ENCODE assay signal across 8 cellular contexts in the genomic region with DNA sequence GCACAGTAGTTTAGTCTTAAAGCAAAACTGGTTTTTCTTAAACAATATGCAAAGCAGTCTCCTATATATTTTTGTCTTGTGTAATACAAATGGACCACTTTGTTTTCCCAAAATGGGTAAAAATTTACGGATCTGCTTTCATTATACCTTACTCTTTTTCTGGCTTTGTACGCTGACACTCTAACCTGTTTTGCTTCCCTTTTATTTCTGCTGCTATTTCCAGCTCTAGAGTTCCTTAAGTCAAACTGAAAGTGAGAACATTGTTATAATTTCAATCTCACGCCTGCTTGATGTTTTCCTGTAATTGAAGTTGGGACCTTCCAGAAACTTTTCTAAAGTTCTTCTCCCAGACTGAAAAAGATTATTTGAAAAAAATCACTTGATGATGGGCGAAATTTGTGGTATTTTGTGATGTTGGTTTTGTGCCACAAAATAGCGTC. TPM values are rescaled to one million over a fixed set of nuclear protein-coding genes. Genes with fewer than 3 reads are reported as not detected.
DNase-seq lines count a peak whose midpoint lies in the region; ATAC-seq and TF ChIP-seq lines count a peak whose summit lies in the region.

No MANE protein-coding gene starts in this region.

- H3K27ac ChIP-seq in BLaER1 (peak overlapping the region; percentile 98), RWPE2 (ENCODE audit: poor library complexity, severe bottlenecking) (peak overlapping the region; percentile 86)

- TF ChIP-seq CTCF in RWPE2 (IDR thresholded peaks at IDR 0.05; ENCODE audit: poor library complexity, severe bottlenecking) (no peak), fibroblast of villous mesenchyme (IDR thresholded peaks at IDR 0.05; ENCODE audit: insufficient read depth, low read depth, low read length) (no peak)

- H3K4me2 ChIP-seq in BLaER1 (peak overlapping the region; percentile 76), skeletal muscle satellite cell (ENCODE audit: low read length) (peak overlapping the region; percentile 82)

- ATAC-seq in GM21717 (IDR thresholded peaks at IDR 0.05; ENCODE audit: unreplicated experiment) (peak; percentile 13), RWPE2 (ENCODE audit: low read depth) (no peak)

- H3K36me3 ChIP-seq in BLaER1 = peaks cover 10% of the 10 kb centered on the region; the same call in 1 of the 2 replicates
- H3K36me3 ChIP-seq in RWPE2 (ENCODE audit: low read depth) = peaks cover 11% of the 10 kb centered on the region
- peaks cover 12% of the 10 kb centered on the region for H3K36me3 ChIP-seq in skeletal muscle satellite cell (ENCODE audit: insufficient read depth, low read length)

- H3K27me3 ChIP-seq in BLaER1 (no peaks in the 10 kb centered on the region), RWPE2 (ENCODE audit: insufficient read depth, poor library complexity, severe bottlenecking) (no peaks in the 10 kb centered on the region), skeletal muscle satellite cell (ENCODE audit: control insufficient read depth, insufficient read depth, low read length) (no peaks in the 10 kb centered on the region)

- peaks cover 65% of the 10 kb centered on the region for H4K20me1 ChIP-seq in BLaER1

- H3K4me1 ChIP-seq in BLaER1 (peaks cover 64% of the 10 kb centered on the region), RWPE2 (ENCODE audit: insufficient read depth, poor library complexity, severe bottlenecking) (peaks cover 29% of the 10 kb centered on the region), skeletal muscle satellite cell (ENCODE audit: control insufficient read depth, insufficient read depth, low read length) (peaks cover 11% of the 10 kb centered on the region)

- DNase-seq in RWPE2 (ENCODE audit: low spot score) = no peak
- no peak for DNase-seq in fibroblast of villous mesenchyme (ENCODE audit: low read depth)
- no peak for DNase-seq in stimulated activated CD4-positive, alpha-beta T cell treated with anti-CD3 and anti-CD28 coated beads, Interleukin-2, amount 100 ng/mL, for 48 hours
- DNase-seq in DMS79 (lab: John Stamatoyannopoulos, UW) = no peak
- DNase-seq in stimulated activated CD4-positive, alpha-beta T cell treated with anti-CD3 and anti-CD28 coated beads, Interleukin-12 subunit alpha, Interleukin-12 subunit beta, amount 100 ng/mL, for 4 hours = no peak

- peak overlapping the region; percentile 97 for H3K9ac ChIP-seq in BLaER1
- peak overlapping the region; percentile 94 for H3K9ac ChIP-seq in skeletal muscle satellite cell (ENCODE audit: low read depth, low read length)

- H3K4me3 ChIP-seq in BLaER1 (peak overlapping the region; percentile 100), RWPE2 (ENCODE audit: severe bottlenecking) (peak overlapping the region; percentile 87), fibroblast of villous mesenchyme (ENCODE audit: low read depth, low read length) (peak overlapping the region; percentile 76), skeletal muscle satellite cell (ENCODE audit: low read length) (peak overlapping the region; percentile 85)

- H3K9me3 ChIP-seq in BLaER1 = no peaks in the 10 kb centered on the region
- H3K9me3 ChIP-seq in RWPE2 (ENCODE audit: severe bottlenecking) = no peaks in the 10 kb centered on the region
- H3K9me3 ChIP-seq in skeletal muscle satellite cell (replicated peaks; ENCODE audit: low read length) = no peaks in the 10 kb centered on the region

RNA-seq across cellular contexts. Expression of a gene that starts 1.7 kb away (rescaled TPM):
- total RNA-seq in fibroblast of villous mesenchyme = 375 and 519 TPM in 2 replicates
- total RNA-seq in skeletal muscle satellite cell (2012; rRNA removed) = 112 and 116 TPM in 2 replicates
